In the genomic region with DNA sequence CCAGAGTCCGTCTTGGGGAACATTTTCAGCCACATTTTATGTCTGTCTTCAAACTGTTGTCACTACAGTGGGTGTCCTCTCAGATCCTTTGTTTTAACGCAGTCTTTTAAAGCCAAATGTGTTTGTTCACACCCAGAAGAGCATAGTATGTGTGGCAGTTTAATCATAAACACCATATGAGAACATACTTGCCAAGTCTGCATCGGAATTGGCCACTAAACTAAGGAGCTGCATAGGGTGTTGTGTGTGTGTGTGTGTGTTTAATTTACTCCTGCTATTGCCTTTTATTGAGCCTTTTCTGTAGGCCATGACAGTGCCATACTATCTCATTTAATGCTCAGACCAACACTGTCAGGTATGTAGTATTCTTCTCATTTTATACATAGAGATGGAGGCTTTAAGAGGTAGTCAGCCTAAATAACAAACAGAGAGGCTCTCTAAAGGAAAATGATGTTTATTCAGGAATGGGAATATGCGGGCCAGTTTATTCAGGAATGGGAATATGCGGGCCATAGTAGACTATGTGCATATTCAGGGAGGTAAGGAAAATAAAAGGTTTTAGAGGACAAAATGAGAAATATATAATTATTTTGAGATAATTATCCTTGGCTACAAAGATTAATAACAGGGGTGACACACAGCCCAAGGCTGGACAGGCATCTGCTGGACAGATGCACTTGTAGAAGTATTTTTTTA, we compare ENCODE assay signal across 19 cellular contexts.
A peak's percentile ranks its signal among the peaks of the same experiment; 100 is the strongest.
DNase-seq lines count a peak whose midpoint lies in the region; ATAC-seq and TF ChIP-seq lines count a peak whose summit lies in the region.
"Had no signal": no experiment of that assay in that cellular context is flagged by ENCODE, and none has a peak within 500 bp of the region (broad histone marks: within the 10 kb centered on the region; RNA-seq: fewer than 3 reads in every experiment).

No MANE protein-coding gene starts in this region.

- no peak overlapping the region for H3K27ac Mint-ChIP-seq in activated T-helper 2 cell treated with anti-CD3 and anti-CD28 coated beads, Interferon-gamma antibody, Interleukin-2, Interleukin-4, amounts not matched to agents 10 μg/mL and 5 μg/mL and 100 μg/mL, durations not matched to agents 14 hours and 24 hours and 36 hours
- H3K27ac Mint-ChIP-seq: CD14-positive monocyte; CD4-positive, alpha-beta memory T cell had no signal

- no peak overlapping the region for H3K18ac ChIP-seq in trophoblast cell (ENCODE audit: low read length)

- no peak overlapping the region for H2AK5ac ChIP-seq in trophoblast cell (ENCODE audit: low read length)

- H2BK5ac ChIP-seq in trophoblast cell (ENCODE audit: low read depth, low read length, poor library complexity), result peak overlapping the region; percentile 77

- H3K36me3 Mint-ChIP-seq in activated T-helper 2 cell treated with anti-CD3 and anti-CD28 coated beads, Interferon-gamma antibody, Interleukin-2, Interleukin-4, amounts not matched to agents 10 μg/mL and 5 μg/mL and 100 μg/mL, durations not matched to agents 14 hours and 24 hours and 36 hours (ENCODE audit: low read depth), result no peaks in the 10 kb centered on the region
- H3K36me3 Mint-ChIP-seq: CD14-positive monocyte had no signal

- H4K12ac ChIP-seq in trophoblast cell (ENCODE audit: low read depth, low read length), result no peak overlapping the region

- H3K27me3 ChIP-seq in ACC112 (ENCODE audit: insufficient read depth, low read length) (no peaks in the 10 kb centered on the region), Loucy (ENCODE audit: insufficient read depth, low read length, poor library complexity, severe bottlenecking) (no peaks in the 10 kb centered on the region), trophoblast cell (ENCODE audit: insufficient read depth, low read length) (no peaks in the 10 kb centered on the region), left ventricle myocardium inferior (ENCODE audit: low read depth) (no peaks in the 10 kb centered on the region), vagina (no peaks in the 10 kb centered on the region)
- H3K27me3 ChIP-seq: BLaER1 had no signal

- H3K23ac ChIP-seq in trophoblast cell (ENCODE audit: low read length), result no peak overlapping the region

- H4K8ac ChIP-seq in trophoblast cell (ENCODE audit: low read depth, low read length), result no peak overlapping the region

- H2AFZ ChIP-seq in ACC112 (ENCODE audit: low read length, unreplicated experiment) (peak overlapping the region; percentile 17), Loucy (ENCODE audit: low read length) (peak overlapping the region; percentile 60; the same call in 1 of the 2 replicates), trophoblast cell (ENCODE audit: insufficient read depth, low read length, poor library complexity) (no peak overlapping the region)

- ATAC-seq in left colon, result peak; percentile 84
- ATAC-seq: A549, HCT116 had no signal

- TF ChIP-seq POLR2A in vagina (IDR thresholded peaks at IDR 0.05), result no peak

- H4K91ac ChIP-seq in trophoblast cell (ENCODE audit: low read depth, low read length), result no peak overlapping the region

- H2BK120ac ChIP-seq in trophoblast cell (ENCODE audit: insufficient read depth, low read length, poor library complexity), result no peak overlapping the region

- H3K79me2 ChIP-seq in ACC112 (ENCODE audit: control insufficient read depth, insufficient read depth, low read length, unreplicated experiment) (no peaks in the 10 kb centered on the region), Loucy (ENCODE audit: insufficient read depth, low read length) (no peaks in the 10 kb centered on the region), trophoblast cell (ENCODE audit: control insufficient read depth, insufficient read depth, low read length, poor library complexity) (no peaks in the 10 kb centered on the region)

- H3K27me3 Mint-ChIP-seq in activated T-helper 2 cell treated with anti-CD3 and anti-CD28 coated beads, Interferon-gamma antibody, Interleukin-2, Interleukin-4, amounts not matched to agents 10 μg/mL and 5 μg/mL and 100 μg/mL, durations not matched to agents 14 hours and 24 hours and 36 hours (ENCODE audit: low read depth), result no peaks in the 10 kb centered on the region
- H3K27me3 Mint-ChIP-seq: CD4-positive, alpha-beta memory T cell had no signal

- no peaks in the 10 kb centered on the region for H3K9me3 Mint-ChIP-seq in activated T-helper 2 cell treated with anti-CD3 and anti-CD28 coated beads, Interferon-gamma antibody, Interleukin-2, Interleukin-4, amounts not matched to agents 10 μg/mL and 5 μg/mL and 100 μg/mL, durations not matched to agents 14 hours and 24 hours and 36 hours
- H3K9me3 Mint-ChIP-seq: CD4-positive, alpha-beta memory T cell had no signal

- peaks cover 7% of the 10 kb centered on the region for H3K4me1 ChIP-seq in ACC112 (ENCODE audit: control insufficient read depth, insufficient read depth, low read length, unreplicated experiment)
- H3K4me1 ChIP-seq in Loucy (ENCODE audit: insufficient read depth, low read length, poor library complexity, severe bottlenecking), result no peaks in the 10 kb centered on the region
- H3K4me1 ChIP-seq in trophoblast cell (ENCODE audit: control insufficient read depth in 1 of 2, insufficient read depth in 2 of 2, low read length in 2 of 2), result peaks cover 0 to 2% of the 10 kb centered on the region in 2 experiments
- H3K4me1 ChIP-seq in left ventricle myocardium inferior, result no peaks in the 10 kb centered on the region
- no peaks in the 10 kb centered on the region for H3K4me1 ChIP-seq in vagina
- H3K4me1 ChIP-seq: BLaER1 had no signal

- H3K4me3 Mint-ChIP-seq in activated T-helper 2 cell treated with anti-CD3 and anti-CD28 coated beads, Interferon-gamma antibody, Interleukin-2, Interleukin-4, amounts not matched to agents 10 μg/mL and 5 μg/mL and 100 μg/mL, durations not matched to agents 14 hours and 24 hours and 36 hours (ENCODE audit: low read depth), result no peak overlapping the region
- H3K4me3 Mint-ChIP-seq: CD14-positive monocyte; CD4-positive, alpha-beta memory T cell had no signal

- TF ChIP-seq CTCF in Loucy (conservative IDR thresholded peaks at IDR 0.05; ENCODE audit: low read length) (no peak), coronary artery (IDR thresholded peaks at IDR 0.05) (no peak), left ventricle myocardium inferior (IDR thresholded peaks at IDR 0.05; ENCODE audit: borderline replicate concordance) (no peak), vagina (IDR thresholded peaks at IDR 0.05) (no peak)

- H3K4ac ChIP-seq in trophoblast cell (ENCODE audit: low read depth, low read length), result no peak overlapping the region

- H3F3A ChIP-seq in Loucy (ENCODE audit: low read depth), result no peaks in the 10 kb centered on the region

- no peak overlapping the region for H3K27ac ChIP-seq in ACC112 (ENCODE audit: low read depth, low read length)
- peak overlapping the region; percentile 42 for H3K27ac ChIP-seq in trophoblast cell (ENCODE audit: low read depth, low read length)
- no peak overlapping the region for H3K27ac ChIP-seq in coronary artery
- H3K27ac ChIP-seq in left ventricle myocardium inferior (replicated peaks), result no peak overlapping the region
- H3K27ac ChIP-seq in vagina, result no peak overlapping the region
- H3K27ac ChIP-seq: 22Rv1, A549, BLaER1 had no signal

- H4K20me1 ChIP-seq in Loucy (ENCODE audit: insufficient read depth, low read length, poor library complexity, severe bottlenecking), result no peaks in the 10 kb centered on the region
- H4K20me1 ChIP-seq: BLaER1 had no signal

- no CpG with 5 or more reads among the region's 5 CpGs for WGBS in trophoblast cell (ENCODE audit: extremely low coverage, insufficient coverage, insufficient read length)

- H3K4me3 ChIP-seq in ACC112 (ENCODE audit: low read depth, low read length) (no peak overlapping the region), Loucy (ENCODE audit: low read length, poor library complexity, severe bottlenecking) (no peak overlapping the region), trophoblast cell (ENCODE audit: low read depth, low read length) (no peak overlapping the region), coronary artery (no peak overlapping the region), left ventricle myocardium inferior (no peak overlapping the region), vagina (no peak overlapping the region)
- H3K4me3 ChIP-seq: A549, BLaER1 had no signal

- no peak overlapping the region for H2BK12ac ChIP-seq in trophoblast cell (ENCODE audit: low read length)

- intact Hi-C loops in left colon (cut with DNase I, micrococcal nuclease) (no loop called here), left ventricle myocardium inferior (cut with micrococcal nuclease) (no loop called here), vagina (cut with DNase I) (no loop called here)
- intact Hi-C loops in activated T-helper 2 cell treated with anti-CD3 and anti-CD28 coated beads, Interferon-gamma antibody, Interleukin-2, Interleukin-4, amounts not matched to agents 10 μg/mL and 5 μg/mL and 100 μg/mL, durations not matched to agents 14 hours and 24 hours and 36 hours (cut with micrococcal nuclease), result no loop called here

- H3K4me2 ChIP-seq in Loucy (ENCODE audit: low read depth, low read length, poor library complexity, severe bottlenecking) (no peak overlapping the region), trophoblast cell (ENCODE audit: low read length) (no peak overlapping the region)
- H3K4me2 ChIP-seq: A549, BLaER1 had no signal

- H3K9me2 ChIP-seq in Loucy (replicated peaks; ENCODE audit: low read depth, low read length), result no peaks in the 10 kb centered on the region

- H3K9me3 ChIP-seq in Loucy (ENCODE audit: insufficient read depth, low read depth, low read length) (no peaks in the 10 kb centered on the region), trophoblast cell (ENCODE audit: insufficient read depth, low read depth, low read length) (no peaks in the 10 kb centered on the region), left ventricle myocardium inferior (replicated peaks) (no peaks in the 10 kb centered on the region), vagina (no peaks in the 10 kb centered on the region)
- H3K9me3 ChIP-seq: A549, BLaER1 had no signal

- H3K9ac ChIP-seq in Loucy (ENCODE audit: low read depth, low read length, poor library complexity, severe bottlenecking), result no peak overlapping the region
- no peak overlapping the region for H3K9ac ChIP-seq in trophoblast cell (ENCODE audit: low read length)
- H3K9ac ChIP-seq: BLaER1 had no signal

- H3K36me3 ChIP-seq in ACC112 (ENCODE audit: insufficient read depth, low read length) (no peaks in the 10 kb centered on the region), Loucy (ENCODE audit: insufficient read depth, low read length) (no peaks in the 10 kb centered on the region), trophoblast cell (ENCODE audit: control insufficient read depth in 1 of 2, insufficient read depth in 2 of 2, low read length in 2 of 2) (peaks cover 11 to 14% of the 10 kb centered on the region in 2 experiments), left ventricle myocardium inferior (peaks cover 19% of the 10 kb centered on the region), vagina (peaks cover 0 to 6% of the 10 kb centered on the region in 2 donors)
- H3K36me3 ChIP-seq: BLaER1 had no signal

- no peaks in the 10 kb centered on the region for H3K4me1 Mint-ChIP-seq in activated T-helper 2 cell treated with anti-CD3 and anti-CD28 coated beads, Interferon-gamma antibody, Interleukin-2, Interleukin-4, amounts not matched to agents 10 μg/mL and 5 μg/mL and 100 μg/mL, durations not matched to agents 14 hours and 24 hours and 36 hours (ENCODE audit: low read depth)
- H3K4me1 Mint-ChIP-seq: CD14-positive monocyte; CD4-positive, alpha-beta memory T cell had no signal

- no peak for DNase-seq in left colon
- peak; percentile 53 to 86 for DNase-seq in trophoblast cell
- no peak for DNase-seq in coronary artery (ENCODE audit: low spot score)
- no peak for DNase-seq in left ventricle myocardium inferior
- no peak for DNase-seq in vagina (ENCODE audit: extremely low spot score in 2 of 2)
- no peak for DNase-seq in activated T-helper 2 cell treated with anti-CD3 and anti-CD28 coated beads, Interferon-gamma antibody, Interleukin-2, Interleukin-4, amounts not matched to agents 10 μg/mL and 5 μg/mL and 100 μg/mL, durations not matched to agents 14 hours and 24 hours and 36 hours (ENCODE audit: low spot score)
- DNase-seq: CD4-positive, alpha-beta memory T cell; DMS153; DMS79 treated with DMSO at 0.1 percent for 48 hours; GF-D8; GOT3; H7 had no signal

- no peak overlapping the region for H3K14ac ChIP-seq in trophoblast cell (ENCODE audit: low read length)

- no peaks in the 10 kb centered on the region for H3K79me1 ChIP-seq in trophoblast cell (ENCODE audit: low read length)

Comparison
In these comparisons a context has a peak if more than half of its experiments do, and no peak if none do; other contexts are left out.
1. DNase-seq: peak in trophoblast cell (2 of 2); none in left colon (0 of 2), coronary artery (single experiment), left ventricle myocardium inferior (single experiment), vagina (0 of 2) and activated T-helper 2 cell treated with anti-CD3 and anti-CD28 coated beads, Interferon-gamma antibody, Interleukin-2, Interleukin-4, amounts not matched to agents 10 μg/mL and 5 μg/mL and 100 μg/mL, durations not matched to agents 14 hours and 24 hours and 36 hours (single experiment).